In genomic region chr9:91085499-91086291, GRCh38 we compare ENCODE assay signal across 1 cellular context.
TF ChIP-seq lines count a peak whose summit lies in the region.

No MANE protein-coding gene starts in this region.

TF ChIP-seq in WTC11, 78 proteins besides CTCF, POLR2A, EP300 and RAD21 (continued from another document):
- TF ChIP-seq PRDM15 (CRISPR knock-in tag; IDR thresholded peaks at IDR 0.05) = no peak
- no peak for TF ChIP-seq RELA (CRISPR knock-in tag; IDR thresholded peaks at IDR 0.05; ENCODE audit: borderline replicate concordance)
- no peak for TF ChIP-seq NR1H2 (CRISPR knock-in tag; IDR thresholded peaks at IDR 0.05)
- no peak for TF ChIP-seq ZNF532 (CRISPR knock-in tag; IDR thresholded peaks at IDR 0.05; ENCODE audit: borderline replicate concordance)
- no peak for TF ChIP-seq FOXP4 (CRISPR knock-in tag; IDR thresholded peaks at IDR 0.05)
- TF ChIP-seq MXD4 (CRISPR knock-in tag; IDR thresholded peaks at IDR 0.05; ENCODE audit: borderline replicate concordance) = no peak
- no peak for TF ChIP-seq JUN (CRISPR knock-in tag; IDR thresholded peaks at IDR 0.05)
- no peak for TF ChIP-seq USF2 (CRISPR knock-in tag; IDR thresholded peaks at IDR 0.05)
- no peak for TF ChIP-seq GABPB1 (CRISPR knock-in tag; IDR thresholded peaks at IDR 0.05)
- TF ChIP-seq ZNF232 (CRISPR knock-in tag; IDR thresholded peaks at IDR 0.05) = no peak
